ENCODE assay signal across 16 cellular contexts in the genomic region with DNA sequence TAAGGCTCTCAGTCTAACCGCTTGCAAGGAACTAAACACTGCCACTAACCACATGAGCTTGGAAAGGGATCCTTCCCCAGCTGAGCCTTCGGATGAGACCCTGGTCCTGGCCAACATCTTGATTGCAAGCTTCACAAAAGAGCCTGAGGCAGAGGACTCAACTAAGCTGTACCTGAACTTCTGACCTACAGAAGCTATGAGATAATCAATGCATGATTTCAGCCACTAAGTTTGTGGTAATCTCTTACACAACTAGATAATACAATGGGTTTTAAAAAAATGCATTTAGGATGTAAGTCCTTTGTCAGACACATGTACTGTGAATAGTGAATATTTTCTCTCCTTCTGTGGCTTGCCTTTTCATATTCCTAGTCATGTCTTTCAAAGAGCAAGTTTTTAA.
DNase-seq lines count a peak whose midpoint lies in the region; ATAC-seq and TF ChIP-seq lines count a peak whose summit lies in the region.
"Had no signal": no experiment of that assay in that cellular context is flagged by ENCODE, and none has a peak within 500 bp of the region (broad histone marks: within the 10 kb centered on the region; RNA-seq: fewer than 3 reads in every experiment).

No MANE protein-coding gene starts in this region.

- H3K36me3 ChIP-seq in adipocyte (ENCODE audit: control insufficient read depth, insufficient read depth, low read length, severe bottlenecking) = no peaks in the 10 kb centered on the region
- H3K36me3 ChIP-seq: BE2C had no signal

- H3K27me3 ChIP-seq in adipocyte (replicated peaks; ENCODE audit: control insufficient read depth, insufficient read depth, low read length) = no peaks in the 10 kb centered on the region
- no peaks in the 10 kb centered on the region for H3K27me3 ChIP-seq in foreskin keratinocyte
- H3K27me3 ChIP-seq: BE2C had no signal

- H3K36me3 Mint-ChIP-seq in activated CD4-positive, alpha-beta T cell treated with anti-CD3 and anti-CD28 coated beads, Interleukin-2, amount 10 ng/mL, durations not matched to agents 7 days and 5 days (ENCODE audit: low read depth) = no peaks in the 10 kb centered on the region

- peaks cover 3% of the 10 kb centered on the region for H3K9me3 ChIP-seq in adipocyte (ENCODE audit: control insufficient read depth, low read length)
- H3K9me3 ChIP-seq: Caco-2 had no signal

- H3K9me3 Mint-ChIP-seq in activated CD4-positive, alpha-beta T cell treated with anti-CD3 and anti-CD28 coated beads, Interleukin-2, amount 10 ng/mL, durations not matched to agents 7 days and 5 days = peaks cover 8% of the 10 kb centered on the region
- H3K9me3 Mint-ChIP-seq: GM23338 had no signal

- H3K27ac Mint-ChIP-seq in activated CD4-positive, alpha-beta T cell treated with anti-CD3 and anti-CD28 coated beads, Interleukin-2, amount 10 ng/mL, durations not matched to agents 7 days and 5 days = no peak overlapping the region
- H3K27ac Mint-ChIP-seq: CD4-positive, CD25-positive, alpha-beta regulatory T cell; CD8-positive, alpha-beta memory T cell; GM23338; IgD-negative memory B cell had no signal

- DNase-seq in adipocyte (ENCODE audit: low read depth) (no peak), caudate nucleus (lab: John Stamatoyannopoulos, UW) (no peak), foreskin keratinocyte (peak; percentile 36 to 43), COLO668 (lab: John Stamatoyannopoulos, UW; ENCODE audit: unreplicated experiment) (no peak), NCI-H187 (lab: John Stamatoyannopoulos, UW) (no peak)
- no peak for DNase-seq in activated CD4-positive, alpha-beta T cell treated with anti-CD3 and anti-CD28 coated beads, Interleukin-2, amount 10 ng/mL, durations not matched to agents 7 days and 5 days
- DNase-seq: ACHN; BE2C; C1 segment of cervical spinal cord; Caco-2; CD4-positive, CD25-positive, alpha-beta regulatory T cell; CD8-positive, alpha-beta memory T cell had no signal

- H3K27me3 Mint-ChIP-seq in activated CD4-positive, alpha-beta T cell treated with anti-CD3 and anti-CD28 coated beads, Interleukin-2, amount 10 ng/mL, durations not matched to agents 7 days and 5 days = no peaks in the 10 kb centered on the region
- H3K27me3 Mint-ChIP-seq: CD4-positive, CD25-positive, alpha-beta regulatory T cell; IgD-negative memory B cell had no signal

- no peak overlapping the region for H3K9ac ChIP-seq in adipocyte (ENCODE audit: low read length)

- peak overlapping the region; percentile 11 for H3K27ac ChIP-seq in caudate nucleus (ENCODE audit: low read depth, low read length)
- H3K27ac ChIP-seq in foreskin keratinocyte = no peak overlapping the region

- CTCF ChIA-PET in activated CD4-positive, alpha-beta T cell treated with anti-CD3 and anti-CD28 coated beads, Interleukin-2, amount 10 ng/mL, durations not matched to agents 7 days and 5 days (lab: Charles Lee) = interaction anchor here (1.1 to 4.9 kb wide), 2 partner anchors 13 kb away, joined by 3 to 33 read pairs; no protein-coding TSS in a partner anchor

- peak overlapping the region; percentile 13 for H3K4me3 ChIP-seq in adipocyte (ENCODE audit: low read length)
- H3K4me3 ChIP-seq: GM23338 had no signal

- H3K4me1 Mint-ChIP-seq in activated CD4-positive, alpha-beta T cell treated with anti-CD3 and anti-CD28 coated beads, Interleukin-2, amount 10 ng/mL, durations not matched to agents 7 days and 5 days = no peaks in the 10 kb centered on the region
- H3K4me1 Mint-ChIP-seq: CD8-positive, alpha-beta memory T cell had no signal

- no peak for TF ChIP-seq CTCF in foreskin keratinocyte (conservative IDR thresholded peaks at IDR 0.05)

- H3K4me1 ChIP-seq in adipocyte (ENCODE audit: control insufficient read depth, insufficient read depth, low read length) (peaks cover 38% of the 10 kb centered on the region), foreskin keratinocyte (peaks cover 12% of the 10 kb centered on the region)
- H3K4me1 ChIP-seq: BE2C, Caco-2 had no signal

- ATAC-seq in foreskin keratinocyte = no peak
- ATAC-seq: GM23338, HCT116, HepG2 had no signal

- POLR2A ChIA-PET in activated CD4-positive, alpha-beta T cell treated with anti-CD3 and anti-CD28 coated beads, Interleukin-2, amount 10 ng/mL, durations not matched to agents 7 days and 5 days (lab: Charles Lee) = no interaction called here

- H3K4me3 Mint-ChIP-seq in activated CD4-positive, alpha-beta T cell treated with anti-CD3 and anti-CD28 coated beads, Interleukin-2, amount 10 ng/mL, durations not matched to agents 7 days and 5 days = no peak overlapping the region
- H3K4me3 Mint-ChIP-seq: CD4-positive, CD25-positive, alpha-beta regulatory T cell; CD8-positive, alpha-beta memory T cell; GM23338; IgD-negative memory B cell had no signal

Comparison
In these comparisons a context has a peak if more than half of its experiments do, and no peak if none do; other contexts are left out.
1. DNase-seq: peak in foreskin keratinocyte (2 of 2); none in adipocyte (single experiment), caudate nucleus (0 of 61), COLO668 (single experiment), NCI-H187 (0 of 2) and activated CD4-positive, alpha-beta T cell treated with anti-CD3 and anti-CD28 coated beads, Interleukin-2, amount 10 ng/mL, durations not matched to agents 7 days and 5 days (single experiment).